Comparison of ENCODE assay signal across 9 cellular contexts in genomic region chr22:35150163-35151107, GRCh38.
DNase-seq lines count a peak whose midpoint lies in the region; ATAC-seq and TF ChIP-seq lines count a peak whose summit lies in the region.
"Had no signal": no experiment of that assay in that cellular context is flagged by ENCODE, and none has a peak within 500 bp of the region (broad histone marks: within the 10 kb centered on the region; RNA-seq: fewer than 3 reads in every experiment).

No MANE protein-coding gene starts in this region.

- peaks cover 68% of the 10 kb centered on the region for H3K27me3 ChIP-seq in left ventricle myocardium inferior (ENCODE audit: low read depth)
- peaks cover 0 to 3% (median 0%) of the 10 kb centered on the region in 3 donors for H3K27me3 ChIP-seq in gastrocnemius medialis

- peak; percentile 55 for ATAC-seq in HG03045 (IDR thresholded peaks at IDR 0.05; ENCODE audit: unreplicated experiment)
- ATAC-seq in activated naive CD4-positive, alpha-beta T cell treated with anti-CD3 and anti-CD28 coated beads, Interleukin-2, amount 50 U/mL, for 72 hours = peak; percentile 68 to 73
- ATAC-seq in gastrocnemius medialis = no peak
- ATAC-seq in GM21526 (IDR thresholded peaks at IDR 0.05; ENCODE audit: low FRiP score, unreplicated experiment) = no peak
- ATAC-seq in GM19397 (IDR thresholded peaks at IDR 0.05; ENCODE audit: unreplicated experiment) = no peak

- H3K9me3 ChIP-seq in left ventricle myocardium inferior (replicated peaks) (no peaks in the 10 kb centered on the region), gastrocnemius medialis (no peaks in the 10 kb centered on the region)

- H3K36me3 Mint-ChIP-seq in activated naive CD4-positive, alpha-beta T cell treated with anti-CD3 and anti-CD28 coated beads, Interleukin-2, amount 50 U/mL, for 72 hours = no peaks in the 10 kb centered on the region
- H3K36me3 Mint-ChIP-seq: activated naive CD8-positive, alpha-beta T cell had no signal

- TF ChIP-seq CTCF in left ventricle myocardium inferior (IDR thresholded peaks at IDR 0.05; ENCODE audit: borderline replicate concordance) (peak; percentile 81), gastrocnemius medialis (IDR thresholded peaks at IDR 0.05 in 4 of 5, conservative IDR thresholded peaks at IDR 0.05 in 1 of 5) (peak in 3 of 5 experiments; percentile 46 to 63 (median 47))

- H3K4me3 ChIP-seq in left ventricle myocardium inferior = no peak overlapping the region
- H3K4me3 ChIP-seq in gastrocnemius medialis = peak overlapping the region in 1 of 4 donors; percentile 28

- in situ Hi-C loops in SK-MEL-5 (cut with HindIII; ENCODE audit: low pct_unique_long_range_greater_than_20kb, low sequenced_read_pairs) = no loop called here
- in situ Hi-C loops in gastrocnemius medialis (cut with MboI; ENCODE audit: low sequenced_read_pairs in 4 of 4) = no loop called here

- no peaks in the 10 kb centered on the region for H3K9me3 Mint-ChIP-seq in activated naive CD4-positive, alpha-beta T cell treated with anti-CD3 and anti-CD28 coated beads, Interleukin-2, amount 50 U/mL, for 72 hours

- H3K27ac Mint-ChIP-seq in activated naive CD4-positive, alpha-beta T cell treated with anti-CD3 and anti-CD28 coated beads, Interleukin-2, amount 50 U/mL, for 72 hours = no peak overlapping the region
- H3K27ac Mint-ChIP-seq: activated naive CD8-positive, alpha-beta T cell had no signal

- H3K27ac ChIP-seq in left ventricle myocardium inferior (replicated peaks) (no peak overlapping the region), gastrocnemius medialis (no peak overlapping the region)

- H3K4me1 ChIP-seq in left ventricle myocardium inferior (peaks cover 6% of the 10 kb centered on the region), gastrocnemius medialis (no peaks in the 10 kb centered on the region)

- peak; percentile 45 for DNase-seq in EH (ENCODE audit: low read depth)
- peak; percentile 77 for DNase-seq in SK-MEL-5 (ENCODE audit: low read depth, low spot score)
- DNase-seq in activated naive CD4-positive, alpha-beta T cell treated with anti-CD3 and anti-CD28 coated beads, Interleukin-2, amount 50 U/mL, for 72 hours (ENCODE audit: low spot score in 2 of 2) = peak; percentile 57 to 78
- peak; percentile 52 for DNase-seq in left ventricle myocardium inferior
- DNase-seq in gastrocnemius medialis = peak in 1 of 2 donors; percentile 19

- intact Hi-C loops in left ventricle myocardium inferior (cut with micrococcal nuclease) (no loop called here), gastrocnemius medialis (cut with DNase I; ENCODE audit: low total_unique reads) (no loop called here)

- no peak for TF ChIP-seq POLR2A in gastrocnemius medialis (IDR thresholded peaks at IDR 0.05)

- H3K36me3 ChIP-seq in left ventricle myocardium inferior (no peaks in the 10 kb centered on the region), gastrocnemius medialis (no peaks in the 10 kb centered on the region)

Comparison
In these comparisons a context has a peak if more than half of its experiments do, and no peak if none do; other contexts are left out.
1. ATAC-seq: peak in HG03045 (single experiment) and activated naive CD4-positive, alpha-beta T cell treated with anti-CD3 and anti-CD28 coated beads, Interleukin-2, amount 50 U/mL, for 72 hours (2 of 2); none in gastrocnemius medialis (0 of 2), GM21526 (single experiment) and GM19397 (single experiment).